In the genomic region with DNA sequence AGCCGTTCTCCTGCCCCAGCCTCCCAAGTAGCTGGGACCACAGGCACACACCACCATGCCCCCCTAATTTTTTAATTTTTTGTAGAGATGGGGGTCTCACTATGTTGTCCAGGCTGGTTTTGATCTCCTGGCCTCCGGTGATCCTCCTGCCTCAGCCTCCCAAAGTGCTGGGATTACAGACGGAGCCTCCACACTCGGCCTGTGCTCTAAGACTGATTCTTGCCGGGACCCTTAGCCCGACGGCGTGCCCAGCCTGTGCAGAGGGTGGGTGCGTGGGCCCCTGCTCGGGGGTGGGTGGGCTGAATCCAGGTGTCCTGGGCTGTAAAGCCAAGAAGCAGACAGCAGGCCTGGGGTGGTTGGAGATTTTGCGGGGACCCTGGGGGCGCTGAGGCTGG, we compare ENCODE assay signal across 10 cellular contexts.
DNase-seq lines count a peak whose midpoint lies in the region; ATAC-seq, FAIRE-seq and TF ChIP-seq lines count a peak whose summit lies in the region.
"Had no signal": no experiment of that assay in that cellular context is flagged by ENCODE, and none has a peak within 500 bp of the region (broad histone marks: within the 10 kb centered on the region; RNA-seq: fewer than 3 reads in every experiment).

No MANE protein-coding gene starts in this region.

- H3K4me3 ChIP-seq in HEK293 (ENCODE audit: low read depth, low read length): no peak overlapping the region; the same call in 1 of the 2 replicates
- peak overlapping the region in 2 of 3 donors; percentile 19 to 56 for H3K4me3 ChIP-seq in breast epithelium
- no peak overlapping the region for H3K4me3 ChIP-seq in right lobe of liver

- no peak overlapping the region for H3K4me3 Mint-ChIP-seq in stimulated activated memory B cell treated with anti-CD40 and anti-IgM and Interleukin-4, amounts not matched to agents 10 μg/mL and 1 μg/mL and 100 μg/mL, for 72 hours

- H3K9me3 ChIP-seq in HEK293 (ENCODE audit: control insufficient read depth, insufficient read depth, low read depth, low read length): no peaks in the 10 kb centered on the region
- no peaks in the 10 kb centered on the region for H3K9me3 ChIP-seq in breast epithelium
- no peaks in the 10 kb centered on the region for H3K9me3 ChIP-seq in right lobe of liver

- WGBS in right lobe of liver (ENCODE audit: insufficient coverage, low coverage, low lambda C conversion rate, missing lambda C conversion rate): 73% methylated on average over 6 of the region's 12 CpGs

- CTCF ChIA-PET in HEK293 (lab: Yijun Ruan, JAX): interaction anchor here (0.9 to 2.5 kb wide), 4 partner anchors 10 to 80 kb away, joined by 3 to 12 read pairs (median 4); a partner anchor contains a TSS

- intact Hi-C loops in breast epithelium (cut with DNase I; ENCODE audit: low total_unique reads): no loop called here
- intact Hi-C loops in right lobe of liver (cut with DNase I): loop anchor here in 1 of 2 donors (5.0 kb wide), 1 partner anchor 53 kb away; no protein-coding TSS in a partner anchor

- TF ChIP-seq CTCF in HEK293 (tag by site-specific recombination; IDR thresholded peaks at IDR 0.05) (no peak), breast epithelium (IDR thresholded peaks at IDR 0.05) (no peak), right lobe of liver (IDR thresholded peaks at IDR 0.05) (no peak)

- no peak for FAIRE-seq in RCC 7860 (lab: Jason Lieb, UNC)

- H3K27me3 ChIP-seq in breast epithelium: no peaks in the 10 kb centered on the region
- no peaks in the 10 kb centered on the region for H3K27me3 ChIP-seq in right lobe of liver

- peaks cover 8% of the 10 kb centered on the region for H3K36me3 Mint-ChIP-seq in stimulated activated memory B cell treated with anti-CD40 and anti-IgM and Interleukin-4, amounts not matched to agents 10 μg/mL and 1 μg/mL and 100 μg/mL, for 72 hours

- H3K4me1 Mint-ChIP-seq in stimulated activated memory B cell treated with anti-CD40 and anti-IgM and Interleukin-4, amounts not matched to agents 10 μg/mL and 1 μg/mL and 100 μg/mL, for 72 hours: peaks cover 48% of the 10 kb centered on the region

- no peak for ATAC-seq in right lobe of liver
- ATAC-seq in stimulated activated memory B cell treated with anti-CD40 and anti-IgM and Interleukin-4, amounts not matched to agents 10 μg/mL and 1 μg/mL and 100 μg/mL, for 72 hours: no peak
- no peak for ATAC-seq in HG02571 (IDR thresholded peaks at IDR 0.05; ENCODE audit: unreplicated experiment)

- H3K27ac ChIP-seq in HEK293 (ENCODE audit: extremely low read depth, low read depth, low read length) (no peak overlapping the region), breast epithelium (peak overlapping the region; percentile 94 to 96), right lobe of liver (peak overlapping the region; percentile 36 to 93 (median 49))

- no peak for TF ChIP-seq POLR2A in breast epithelium (IDR thresholded peaks at IDR 0.05)
- TF ChIP-seq POLR2A in right lobe of liver (IDR thresholded peaks at IDR 0.05): no peak

- H3K36me3 ChIP-seq in HEK293 (ENCODE audit: control insufficient read depth in 2 of 2, insufficient read depth in 1 of 2, low read length in 2 of 2) (no peaks in the 10 kb centered on the region), breast epithelium (no peaks in the 10 kb centered on the region), right lobe of liver (no peaks in the 10 kb centered on the region)

- H3K27ac Mint-ChIP-seq in stimulated activated memory B cell treated with anti-CD40 and anti-IgM and Interleukin-4, amounts not matched to agents 10 μg/mL and 1 μg/mL and 100 μg/mL, for 72 hours: peak overlapping the region; percentile 78

- POLR2A ChIA-PET in HEK293 (lab: Yijun Ruan, JAX): interaction anchor here (0.7 to 11.0 kb wide), 11 partner anchors 10 to 91 kb away, joined by 3 to 374 read pairs (median 5); a partner anchor contains a TSS

- no peaks in the 10 kb centered on the region for H3K27me3 Mint-ChIP-seq in stimulated activated memory B cell treated with anti-CD40 and anti-IgM and Interleukin-4, amounts not matched to agents 10 μg/mL and 1 μg/mL and 100 μg/mL, for 72 hours

- H3K9me3 Mint-ChIP-seq in stimulated activated memory B cell treated with anti-CD40 and anti-IgM and Interleukin-4, amounts not matched to agents 10 μg/mL and 1 μg/mL and 100 μg/mL, for 72 hours: no peaks in the 10 kb centered on the region

- no peak for DNase-seq in breast epithelium (ENCODE audit: low spot score in 2 of 2)
- DNase-seq in right lobe of liver: no peak
- DNase-seq in RCC 7860 (ENCODE audit: low spot score): no peak
- no peak for DNase-seq in NCI-H146 (lab: John Stamatoyannopoulos, UW)
- no peak for DNase-seq in germinal center (ENCODE audit: low spot score)
- DNase-seq: central memory CD4-positive, alpha-beta T cell; NCI-H1930 had no signal

- H3K4me1 ChIP-seq in HEK293 (ENCODE audit: control insufficient read depth, insufficient read depth, low read length): peaks cover 7% of the 10 kb centered on the region; the same call in 1 of the 2 replicates
- H3K4me1 ChIP-seq in breast epithelium: peaks cover 19 to 32% of the 10 kb centered on the region in 2 donors
- peaks cover 0 to 47% (median 23%) of the 10 kb centered on the region in 4 donors for H3K4me1 ChIP-seq in right lobe of liver

TF ChIP-seq in HEK293, 187 proteins besides CTCF, POLR2A, EP300 and RAD21:
- TF ChIP-seq, protein P1, sequence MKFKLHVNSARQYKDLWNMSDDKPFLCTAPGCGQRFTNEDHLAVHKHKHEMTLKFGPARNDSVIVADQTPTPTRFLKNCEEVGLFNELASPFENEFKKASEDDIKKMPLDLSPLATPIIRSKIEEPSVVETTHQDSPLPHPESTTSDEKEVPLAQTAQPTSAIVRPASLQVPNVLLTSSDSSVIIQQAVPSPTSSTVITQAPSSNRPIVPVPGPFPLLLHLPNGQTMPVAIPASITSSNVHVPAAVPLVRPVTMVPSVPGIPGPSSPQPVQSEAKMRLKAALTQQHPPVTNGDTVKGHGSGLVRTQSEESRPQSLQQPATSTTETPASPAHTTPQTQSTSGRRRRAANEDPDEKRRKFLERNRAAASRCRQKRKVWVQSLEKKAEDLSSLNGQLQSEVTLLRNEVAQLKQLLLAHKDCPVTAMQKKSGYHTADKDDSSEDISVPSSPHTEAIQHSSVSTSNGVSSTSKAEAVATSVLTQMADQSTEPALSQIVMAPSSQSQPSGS (tag by site-specific recombination; IDR thresholded peaks at IDR 0.05; ENCODE audit: low read depth): no peak
- peak; percentile 89 for TF ChIP-seq ZNF121 (tag by site-specific recombination; IDR thresholded peaks at IDR 0.05)
- no peak for TF ChIP-seq ZNF626 (tag by site-specific recombination; IDR thresholded peaks at IDR 0.05)
- no peak for TF ChIP-seq ZNF404 (tag by site-specific recombination; IDR thresholded peaks at IDR 0.05)
- TF ChIP-seq, protein P2, sequence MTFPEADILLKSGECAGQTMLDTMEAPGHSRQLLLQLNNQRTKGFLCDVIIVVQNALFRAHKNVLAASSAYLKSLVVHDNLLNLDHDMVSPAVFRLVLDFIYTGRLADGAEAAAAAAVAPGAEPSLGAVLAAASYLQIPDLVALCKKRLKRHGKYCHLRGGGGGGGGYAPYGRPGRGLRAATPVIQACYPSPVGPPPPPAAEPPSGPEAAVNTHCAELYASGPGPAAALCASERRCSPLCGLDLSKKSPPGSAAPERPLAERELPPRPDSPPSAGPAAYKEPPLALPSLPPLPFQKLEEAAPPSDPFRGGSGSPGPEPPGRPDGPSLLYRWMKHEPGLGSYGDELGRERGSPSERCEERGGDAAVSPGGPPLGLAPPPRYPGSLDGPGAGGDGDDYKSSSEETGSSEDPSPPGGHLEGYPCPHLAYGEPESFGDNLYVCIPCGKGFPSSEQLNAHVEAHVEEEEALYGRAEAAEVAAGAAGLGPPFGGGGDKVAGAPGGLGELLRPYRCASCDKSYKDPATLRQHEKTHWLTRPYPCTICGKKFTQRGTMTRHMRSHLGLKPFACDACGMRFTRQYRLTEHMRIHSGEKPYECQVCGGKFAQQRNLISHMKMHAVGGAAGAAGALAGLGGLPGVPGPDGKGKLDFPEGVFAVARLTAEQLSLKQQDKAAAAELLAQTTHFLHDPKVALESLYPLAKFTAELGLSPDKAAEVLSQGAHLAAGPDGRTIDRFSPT (tag by site-specific recombination; IDR thresholded peaks at IDR 0.05): no peak
- TF ChIP-seq ZSCAN23 (tag by site-specific recombination; IDR thresholded peaks at IDR 0.05): no peak
- TF ChIP-seq GLI4 (tag by site-specific recombination; IDR thresholded peaks at IDR 0.05): no peak

Comparison
In these comparisons a context has a peak if more than half of its experiments do, and no peak if none do; other contexts are left out.
1. H3K4me3 ChIP-seq: peak in breast epithelium (2 of 3); none in HEK293 (single experiment) and right lobe of liver (0 of 3).